Comparison of ENCODE assay signal across 13 cellular contexts in the genomic region with DNA sequence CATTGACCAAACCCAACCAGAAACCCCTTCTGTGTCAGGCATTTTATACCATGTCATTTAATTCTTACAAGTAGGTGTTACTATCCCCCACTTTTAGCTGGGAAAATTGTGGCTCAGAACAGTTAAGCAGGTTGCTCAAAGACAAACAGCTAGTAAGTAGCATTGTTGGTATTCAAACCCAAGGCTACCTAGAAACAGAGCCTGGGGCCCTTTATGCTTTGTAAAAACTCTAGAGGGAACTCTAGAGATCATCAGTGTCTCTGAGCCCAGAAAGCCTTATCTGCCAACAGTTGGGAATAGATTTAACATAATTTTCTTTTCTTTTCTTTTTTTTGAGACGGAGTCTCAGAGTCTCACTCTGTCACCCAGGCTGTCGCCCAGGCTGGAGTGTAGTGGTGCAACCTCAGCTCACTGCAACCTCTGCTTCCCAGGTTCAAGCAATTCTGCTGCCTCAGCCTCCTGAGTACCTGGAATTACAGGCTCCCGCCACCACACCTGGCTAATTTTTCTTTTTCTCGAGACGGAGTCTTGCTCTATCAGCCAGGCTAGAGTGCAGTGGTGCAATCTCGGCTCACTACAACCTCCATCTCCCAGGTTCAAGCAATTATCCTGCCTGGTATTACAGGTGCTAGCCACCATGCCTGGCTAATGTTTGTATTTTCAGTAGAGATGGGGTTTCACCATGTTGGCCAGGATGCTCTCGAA. TPM values are rescaled to one million over a fixed set of nuclear protein-coding genes. Genes with fewer than 3 reads are reported as not detected.
DNase-seq lines count a peak whose midpoint lies in the region; ATAC-seq and TF ChIP-seq lines count a peak whose summit lies in the region.
"Had no signal": no experiment of that assay in that cellular context is flagged by ENCODE, and none has a peak within 500 bp of the region (broad histone marks: within the 10 kb centered on the region; RNA-seq: fewer than 3 reads in every experiment).

No MANE protein-coding gene starts in this region.

- no peak for TF ChIP-seq CTCF in gastrocnemius medialis (IDR thresholded peaks at IDR 0.05 in 4 of 5, conservative IDR thresholded peaks at IDR 0.05 in 1 of 5)
- no peak for TF ChIP-seq CTCF in mucosa of descending colon (IDR thresholded peaks at IDR 0.05)

- H3K27ac ChIP-seq in gastrocnemius medialis: peak overlapping the region in 3 of 4 donors; percentile 10 to 78 (median 63)

- H3K27me3 Mint-ChIP-seq in activated T-cell treated with anti-CD3 and anti-CD28 coated beads, Interleukin-2, amount 50 U/mL, for 24 hours: no peaks in the 10 kb centered on the region
- H3K27me3 Mint-ChIP-seq in activated T-cell treated with anti-CD3 and anti-CD28 coated beads, Interleukin-2, amount 50 U/mL, for 4 hours (ENCODE audit: low read depth): no peaks in the 10 kb centered on the region
- H3K27me3 Mint-ChIP-seq in activated naive CD8-positive, alpha-beta T cell treated with anti-CD3 and anti-CD28 coated beads for 36 hours: no peaks in the 10 kb centered on the region

- no peaks in the 10 kb centered on the region for H3K9me3 Mint-ChIP-seq in activated T-cell treated with anti-CD3 and anti-CD28 coated beads, Interleukin-2, amount 50 U/mL, for 24 hours
- H3K9me3 Mint-ChIP-seq in activated T-cell treated with anti-CD3 and anti-CD28 coated beads, Interleukin-2, amount 50 U/mL, for 4 hours: no peaks in the 10 kb centered on the region
- H3K9me3 Mint-ChIP-seq in activated naive CD8-positive, alpha-beta T cell treated with anti-CD3 and anti-CD28 coated beads for 36 hours: no peaks in the 10 kb centered on the region
- H3K9me3 Mint-ChIP-seq: activated T-cell treated with anti-CD3 and anti-CD28 coated beads, Interleukin-2, amount 50 U/mL, for 72 hours; brain; immature natural killer cell had no signal

- H3K9me3 ChIP-seq in gastrocnemius medialis (no peaks in the 10 kb centered on the region), mucosa of descending colon (no peaks in the 10 kb centered on the region)
- H3K9me3 ChIP-seq: testis had no signal

- peak overlapping the region; percentile 82 for H3K27ac Mint-ChIP-seq in activated T-cell treated with anti-CD3 and anti-CD28 coated beads, Interleukin-2, amount 50 U/mL, for 24 hours
- peak overlapping the region; percentile 94 for H3K27ac Mint-ChIP-seq in activated naive CD8-positive, alpha-beta T cell treated with anti-CD3 and anti-CD28 coated beads for 36 hours
- H3K27ac Mint-ChIP-seq: immature natural killer cell had no signal

- TF ChIP-seq POLR2A in gastrocnemius medialis (IDR thresholded peaks at IDR 0.05): no peak

- H3K4me1 Mint-ChIP-seq in activated T-cell treated with anti-CD3 and anti-CD28 coated beads, Interleukin-2, amount 50 U/mL, for 24 hours (ENCODE audit: low read depth): peaks cover 47% of the 10 kb centered on the region
- peaks cover 42% of the 10 kb centered on the region for H3K4me1 Mint-ChIP-seq in activated T-cell treated with anti-CD3 and anti-CD28 coated beads, Interleukin-2, amount 50 U/mL, for 4 hours (ENCODE audit: low read depth)
- peaks cover 41% of the 10 kb centered on the region for H3K4me1 Mint-ChIP-seq in activated naive CD8-positive, alpha-beta T cell treated with anti-CD3 and anti-CD28 coated beads for 36 hours

- intact Hi-C loops in gastrocnemius medialis (cut with DNase I; ENCODE audit: low total_unique reads): loop anchor here (10.0 kb wide), 1 partner anchor 96 kb away; no protein-coding TSS in a partner anchor
- intact Hi-C loops in mucosa of descending colon (cut with DNase I, micrococcal nuclease): no loop called here

- H3K36me3 Mint-ChIP-seq in activated T-cell treated with anti-CD3 and anti-CD28 coated beads, Interleukin-2, amount 50 U/mL, for 24 hours (ENCODE audit: low read depth): no peaks in the 10 kb centered on the region
- H3K36me3 Mint-ChIP-seq in activated T-cell treated with anti-CD3 and anti-CD28 coated beads, Interleukin-2, amount 50 U/mL, for 4 hours (ENCODE audit: insufficient read depth): no peaks in the 10 kb centered on the region
- no peaks in the 10 kb centered on the region for H3K36me3 Mint-ChIP-seq in activated naive CD8-positive, alpha-beta T cell treated with anti-CD3 and anti-CD28 coated beads for 36 hours
- H3K36me3 Mint-ChIP-seq: brain, immature natural killer cell had no signal

- H3K4me3 Mint-ChIP-seq in activated T-cell treated with anti-CD3 and anti-CD28 coated beads, Interleukin-2, amount 50 U/mL, for 24 hours: no peak overlapping the region
- H3K4me3 Mint-ChIP-seq in activated T-cell treated with anti-CD3 and anti-CD28 coated beads, Interleukin-2, amount 50 U/mL, for 4 hours: no peak overlapping the region
- no peak overlapping the region for H3K4me3 Mint-ChIP-seq in activated naive CD8-positive, alpha-beta T cell treated with anti-CD3 and anti-CD28 coated beads for 36 hours
- H3K4me3 Mint-ChIP-seq: brain, immature natural killer cell had no signal

- DNase-seq in activated T-cell treated with anti-CD3 and anti-CD28 coated beads, Interleukin-2, amount 50 U/mL, for 24 hours: no peak
- DNase-seq in activated T-cell treated with anti-CD3 and anti-CD28 coated beads, Interleukin-2, amount 50 U/mL, for 4 hours: no peak
- DNase-seq in M059J (ENCODE audit: low read depth) (peak; percentile 56), gastrocnemius medialis (no peak), GM03348 (ENCODE audit: low spot score) (no peak), inferior parietal cortex (ENCODE audit: extremely low spot score) (no peak), mucosa of descending colon (no peak)
- DNase-seq in activated naive CD8-positive, alpha-beta T cell treated with anti-CD3 and anti-CD28 coated beads for 36 hours: no peak
- DNase-seq: immature natural killer cell, SIG-M5 had no signal

- H3K4me1 ChIP-seq in gastrocnemius medialis (peaks cover 57 to 62% of the 10 kb centered on the region in 2 donors), mucosa of descending colon (ENCODE audit: low read depth) (peaks cover 14% of the 10 kb centered on the region)

- H3K4me3 ChIP-seq in gastrocnemius medialis (no peak overlapping the region), mucosa of descending colon (no peak overlapping the region)
- H3K4me3 ChIP-seq: testis had no signal

- no peak for ATAC-seq in activated T-cell treated with anti-CD3 and anti-CD28 coated beads, Interleukin-2, amount 50 U/mL, for 4 hours
- ATAC-seq in gastrocnemius medialis (no peak), mucosa of descending colon (no peak)

- H3K36me3 ChIP-seq in gastrocnemius medialis (no peaks in the 10 kb centered on the region), mucosa of descending colon (ENCODE audit: low read depth) (no peaks in the 10 kb centered on the region)

- in situ Hi-C loops in gastrocnemius medialis (cut with MboI; ENCODE audit: low sequenced_read_pairs in 4 of 4): no loop called here

- H3K27me3 ChIP-seq in gastrocnemius medialis: no peaks in the 10 kb centered on the region
- H3K27me3 ChIP-seq: testis had no signal

RNA-seq across cellular contexts. Expression of a gene that starts 48.5 kb away (rescaled TPM):
- total RNA-seq in activated T-cell treated with anti-CD3 and anti-CD28 coated beads, Interleukin-2, amount 50 U/mL, for 4 hours: 10 to 100 TPM; 29.6 to 31.9 (median 31.5) TPM
- 98.9 and 109 TPM in 2 replicates for total RNA-seq in M059J (2014; rRNA removed; shearing (Covaris generic))
- total RNA-seq in activated naive CD8-positive, alpha-beta T cell treated with anti-CD3 and anti-CD28 coated beads for 36 hours: 10 to 100 TPM; 52.5 to 55.9 TPM
- total RNA-seq in gastrocnemius medialis (100 to 1,000 TPM in 3 of 4 donors, 10 to 100 TPM in 1; 65.8 to 206 (median 136) TPM), mucosa of descending colon (10 to 100 TPM; 44.2 to 51.5 (median 50.7) TPM)

RNA-seq across cellular contexts. Expression of a gene that starts 49.3 kb away (rescaled TPM):
- total RNA-seq in activated T-cell treated with anti-CD3 and anti-CD28 coated beads, Interleukin-2, amount 50 U/mL, for 4 hours: 10 to 100 TPM; 39.7 to 51.8 (median 51.4) TPM
- total RNA-seq in M059J (2014; rRNA removed; shearing (Covaris generic)): 28.0 and 46.1 TPM in 2 replicates
- 10 to 100 TPM; 53.5 to 55.0 TPM for total RNA-seq in activated naive CD8-positive, alpha-beta T cell treated with anti-CD3 and anti-CD28 coated beads for 36 hours
- total RNA-seq in gastrocnemius medialis (100 to 1,000 TPM in 1 of 4 donors, 10 to 100 TPM in 3; 44.8 to 121 (median 71.0) TPM), mucosa of descending colon (10 to 100 TPM; 50.0 to 85.5 (median 54.0) TPM)
